28 cellular contexts compared by ENCODE assay signal in genomic region chr1:177208920-177209319, GRCh38. TPM values are rescaled to one million over a fixed set of nuclear protein-coding genes. Genes with fewer than 3 reads are reported as not detected.
DNase-seq lines count a peak whose midpoint lies in the region; ATAC-seq and TF ChIP-seq lines count a peak whose summit lies in the region.
"Had no signal": no experiment of that assay in that cellular context is flagged by ENCODE, and none has a peak within 500 bp of the region (broad histone marks: within the 10 kb centered on the region; RNA-seq: fewer than 3 reads in every experiment).

No MANE protein-coding gene starts in this region.

- H3K4me2 ChIP-seq in fibroblast of lung (ENCODE audit: extremely low read depth, insufficient read depth, low read length) = no peak overlapping the region
- H3K4me2 ChIP-seq: neural progenitor cell had no signal

- H3K79me2 ChIP-seq in fibroblast of lung (ENCODE audit: control insufficient read depth, insufficient read depth, low read length) = no peaks in the 10 kb centered on the region

- H3K9me3 Mint-ChIP-seq in T-helper 2 cell treated with Interferon-gamma antibody and Interleukin-4, amounts not matched to agents 5 μg/mL and 100 μg/mL, for 36 hours = peaks cover 3% of the 10 kb centered on the region
- H3K9me3 Mint-ChIP-seq: activated CD4-positive, alpha-beta memory T cell treated with anti-CD3 and anti-CD28 coated beads, Interleukin-2, amount 10 ng/mL, durations not matched to agents 7 days and 5 days; neural progenitor cell; stimulated activated naive B cell treated with anti-CD40 and anti-IgM and Interleukin-4, amounts not matched to agents 10 μg/mL and 1 μg/mL and 100 μg/mL, for 72 hours had no signal

- no peaks in the 10 kb centered on the region for H3K9me3 ChIP-seq in fibroblast of lung (ENCODE audit: control insufficient read depth, insufficient read depth, low read depth, low read length)
- H3K9me3 ChIP-seq in spleen = no peaks in the 10 kb centered on the region
- H3K9me3 ChIP-seq: right lobe of liver, SJSA1, suprapubic skin had no signal

- no peak overlapping the region for H3K4me3 Mint-ChIP-seq in T-helper 2 cell treated with Interferon-gamma antibody and Interleukin-4, amounts not matched to agents 5 μg/mL and 100 μg/mL, for 36 hours
- H3K4me3 Mint-ChIP-seq: activated CD4-positive, alpha-beta memory T cell treated with anti-CD3 and anti-CD28 coated beads, Interleukin-2, amount 10 ng/mL, durations not matched to agents 7 days and 5 days; activated T-helper 17 cell treated with anti-CD3 and anti-CD28 coated beads, Interleukin-2, amount 50 U/mL, for 72 hours; CD4-positive, alpha-beta T cell; neural progenitor cell; stimulated activated naive B cell treated with anti-CD40 and anti-IgM and Interleukin-4, amounts not matched to agents 10 μg/mL and 1 μg/mL and 100 μg/mL, for 72 hours; T-helper 17 cell had no signal

- POLR2A ChIA-PET in RWPE1 (lab: Yijun Ruan, JAX; ENCODE audit: low non-redundant PET) = no interaction called here

- no peak overlapping the region for H3K9ac ChIP-seq in fibroblast of lung (ENCODE audit: insufficient read depth, low read length)
- H3K9ac ChIP-seq: neural progenitor cell had no signal

- peaks cover 14% of the 10 kb centered on the region for H3K4me1 ChIP-seq in fibroblast of lung (ENCODE audit: control insufficient read depth, extremely low read depth, insufficient read depth, low read length)
- peaks cover 0 to 19% (median 1%) of the 10 kb centered on the region in 6 donors for H3K4me1 ChIP-seq in spleen
- H3K4me1 ChIP-seq: SJSA1, suprapubic skin had no signal

- DNase-seq in DMS53 (lab: John Stamatoyannopoulos, UW) (peak; percentile 56), DMS53 treated with DMSO at 0.1 percent for 48 hours (lab: John Stamatoyannopoulos, UW; ENCODE audit: unreplicated experiment) (no peak), RWPE1 (ENCODE audit: low spot score) (no peak), fibroblast of lung (ENCODE audit: low read depth in 2 of 2) (no peak), spleen (no peak), dermis blood vessel endothelial cell (no peak)
- no peak for DNase-seq in T-helper 2 cell treated with Interferon-gamma antibody and Interleukin-4, amounts not matched to agents 5 μg/mL and 100 μg/mL, for 36 hours (ENCODE audit: low spot score)
- DNase-seq: activated CD4-positive, alpha-beta memory T cell treated with anti-CD3 and anti-CD28 coated beads, Interleukin-2, amount 10 ng/mL, durations not matched to agents 7 days and 5 days; activated CD4-positive, alpha-beta T cell treated with anti-CD3 and anti-CD28 coated beads for 1 hour; activated CD8-positive, alpha-beta memory T cell treated with anti-CD3 and anti-CD28 coated beads, Interleukin-2, amount 50 U/mL, for 48 hours; activated naive CD4-positive, alpha-beta T cell treated with anti-CD3 and anti-CD28 coated beads, Interleukin-2, amount 50 U/mL, for 16 hours; AML-193; CD4-positive, alpha-beta T cell; Karpas-422; MV-4-11; stimulated activated CD4-positive, alpha-beta T cell treated with anti-CD3 and anti-CD28 coated beads, Interleukin-4, amount 100 ng/mL, for 4 hours; stimulated activated naive B cell treated with anti-CD40 and anti-IgM and Interleukin-4, amounts not matched to agents 10 μg/mL and 1 μg/mL and 100 μg/mL, for 72 hours; T-helper 17 cell had no signal

- H3K27me3 ChIP-seq in fibroblast of lung (ENCODE audit: control insufficient read depth, insufficient read depth, low read length) = no peaks in the 10 kb centered on the region
- H3K27me3 ChIP-seq in spleen (replicated peaks in 1 of 7) = no peaks in the 10 kb centered on the region
- H3K27me3 ChIP-seq: right lobe of liver, SJSA1, suprapubic skin had no signal

- H3K27me3 Mint-ChIP-seq in T-helper 2 cell treated with Interferon-gamma antibody and Interleukin-4, amounts not matched to agents 5 μg/mL and 100 μg/mL, for 36 hours (ENCODE audit: low read depth) = no peaks in the 10 kb centered on the region
- H3K27me3 Mint-ChIP-seq: activated CD4-positive, alpha-beta memory T cell treated with anti-CD3 and anti-CD28 coated beads, Interleukin-2, amount 10 ng/mL, durations not matched to agents 7 days and 5 days; activated T-helper 17 cell treated with anti-CD3 and anti-CD28 coated beads, Interleukin-2, amount 50 U/mL, for 72 hours; CD4-positive, alpha-beta T cell; stimulated activated naive B cell treated with anti-CD40 and anti-IgM and Interleukin-4, amounts not matched to agents 10 μg/mL and 1 μg/mL and 100 μg/mL, for 72 hours; T-helper 17 cell had no signal

- H2AFZ ChIP-seq in fibroblast of lung (ENCODE audit: low read length) = no peak overlapping the region
- H2AFZ ChIP-seq: neural progenitor cell had no signal

- CTCF ChIA-PET in RWPE1 (lab: Yijun Ruan, JAX) = interaction anchor here (0.6 kb wide), 1 partner anchor 208 kb away, joined by 3 read pairs; no protein-coding TSS in a partner anchor

- TF ChIP-seq CTCF in RWPE1 (conservative IDR thresholded peaks at IDR 0.05; ENCODE audit: low read depth) (no peak), fibroblast of lung (conservative IDR thresholded peaks at IDR 0.05 in 1 of 2, IDR thresholded peaks at IDR 0.05 in 1 of 2; ENCODE audit: low read depth in 1 of 2, low read length in 2 of 2) (no peak), spleen (IDR thresholded peaks at IDR 0.05 in 8 of 11, conservative IDR thresholded peaks at IDR 0.05 in 3 of 11) (no peak)

- no peaks in the 10 kb centered on the region for H3K36me3 Mint-ChIP-seq in T-helper 2 cell treated with Interferon-gamma antibody and Interleukin-4, amounts not matched to agents 5 μg/mL and 100 μg/mL, for 36 hours (ENCODE audit: low read depth)
- H3K36me3 Mint-ChIP-seq: neural progenitor cell; stimulated activated naive B cell treated with anti-CD40 and anti-IgM and Interleukin-4, amounts not matched to agents 10 μg/mL and 1 μg/mL and 100 μg/mL, for 72 hours had no signal

- WGBS in spleen, 5 donors = 62 to 84% (median 80%) methylated on average over 4 of the region's 4 CpGs

- H3K27ac ChIP-seq in RWPE1 = peak overlapping the region; percentile 56
- peak overlapping the region; percentile 26 for H3K27ac ChIP-seq in fibroblast of lung (ENCODE audit: insufficient read depth, low read length)
- H3K27ac ChIP-seq in spleen = peak overlapping the region in 5 of 8 donors; percentile 1 to 49 (median 44)
- H3K27ac ChIP-seq: 22Rv1, HL-60, neural progenitor cell, SJSA1, suprapubic skin had no signal

- H3K36me3 ChIP-seq in fibroblast of lung (ENCODE audit: control insufficient read depth, insufficient read depth, low read length) (no peaks in the 10 kb centered on the region), spleen (no peaks in the 10 kb centered on the region)
- H3K36me3 ChIP-seq: neural progenitor cell, right lobe of liver, SJSA1, suprapubic skin had no signal

- intact Hi-C loops in spleen (cut with DNase I; ENCODE audit: low total_unique reads) = no loop called here

- H3K27ac Mint-ChIP-seq in T-helper 2 cell treated with Interferon-gamma antibody and Interleukin-4, amounts not matched to agents 5 μg/mL and 100 μg/mL, for 36 hours = no peak overlapping the region
- H3K27ac Mint-ChIP-seq: activated CD4-positive, alpha-beta memory T cell treated with anti-CD3 and anti-CD28 coated beads, Interleukin-2, amount 10 ng/mL, durations not matched to agents 7 days and 5 days; activated T-helper 17 cell treated with anti-CD3 and anti-CD28 coated beads, Interleukin-2, amount 50 U/mL, for 72 hours; CD4-positive, alpha-beta T cell; neural progenitor cell; stimulated activated naive B cell treated with anti-CD40 and anti-IgM and Interleukin-4, amounts not matched to agents 10 μg/mL and 1 μg/mL and 100 μg/mL, for 72 hours; T-helper 17 cell had no signal

- no peak for ATAC-seq in GM18517 (IDR thresholded peaks at IDR 0.05; ENCODE audit: unreplicated experiment)
- ATAC-seq: activated T-helper 17 cell treated with anti-CD3 and anti-CD28 coated beads, Interleukin-2, amount 50 U/mL, for 72 hours; stimulated activated naive B cell treated with anti-CD40 and anti-IgM and Interleukin-4, amounts not matched to agents 10 μg/mL and 1 μg/mL and 100 μg/mL, for 72 hours; T-helper 17 cell had no signal

- no peak for TF ChIP-seq POLR2A in spleen (IDR thresholded peaks at IDR 0.05)

- H4K20me1 ChIP-seq in fibroblast of lung (ENCODE audit: control insufficient read depth, extremely low read depth, insufficient read depth, low read length) = no peaks in the 10 kb centered on the region

- no peak overlapping the region for H3K4me3 ChIP-seq in fibroblast of lung (replicated peaks in 1 of 4; ENCODE audit: control extremely low read depth in 1 of 4, insufficient read depth in 1 of 4, low read depth in 3 of 4, low read length in 4 of 4)
- H3K4me3 ChIP-seq in spleen = no peak overlapping the region
- H3K4me3 ChIP-seq: neural progenitor cell, SJSA1, suprapubic skin had no signal

- no peaks in the 10 kb centered on the region for H3K4me1 Mint-ChIP-seq in T-helper 2 cell treated with Interferon-gamma antibody and Interleukin-4, amounts not matched to agents 5 μg/mL and 100 μg/mL, for 36 hours (ENCODE audit: low read depth)
- H3K4me1 Mint-ChIP-seq: activated CD4-positive, alpha-beta memory T cell treated with anti-CD3 and anti-CD28 coated beads, Interleukin-2, amount 10 ng/mL, durations not matched to agents 7 days and 5 days; activated T-helper 17 cell treated with anti-CD3 and anti-CD28 coated beads, Interleukin-2, amount 50 U/mL, for 72 hours; stimulated activated naive B cell treated with anti-CD40 and anti-IgM and Interleukin-4, amounts not matched to agents 10 μg/mL and 1 μg/mL and 100 μg/mL, for 72 hours; T-helper 17 cell had no signal

RNA-seq across cellular contexts. Expression of gene BRINP2, which starts 38.2 kb away (rescaled TPM):
- total RNA-seq in fibroblast of lung (under 0.01 and 0.26 TPM in 2 replicates), spleen (1 to 10 TPM in 3 of 7 donors, under 1 TPM in 4; 0.33 to 1.5 (median 0.95) TPM), dermis blood vessel endothelial cell (not detected in 2 replicates)
- polyA plus RNA-seq in fibroblast of lung (0.02 and 0.21 TPM in 2 replicates), spleen (1 to 10 TPM in 1 of 3 donors, under 1 TPM in 2; 0.39 to 1.5 (median 0.54) TPM)
- 0.05 and 0.51 TPM in 2 replicates for polyA plus RNA-seq in fibroblast of lung (2012)
- not detected in 2 replicates for polyA minus RNA-seq in fibroblast of lung (ENCODE audit: low replicate concordance)
- total RNA-seq: activated CD4-positive, alpha-beta memory T cell treated with anti-CD3 and anti-CD28 coated beads, Interleukin-2, amount 10 ng/mL, durations not matched to agents 7 days and 5 days; activated T-helper 17 cell treated with anti-CD3 and anti-CD28 coated beads, Interleukin-2, amount 50 U/mL, for 72 hours; CD4-positive, alpha-beta T cell; kidney; SJSA1; T-helper 17 cell; ureter had no signal

RNA-seq across cellular contexts. Expression of gene ASTN1, which starts 44.4 kb away (rescaled TPM):
- under 0.01 and 0.17 TPM in 2 replicates for total RNA-seq in fibroblast of lung
- 0.06 and 0.15 TPM in 2 replicates for polyA plus RNA-seq in fibroblast of lung
- 0.03 and 0.22 TPM in 2 replicates for polyA plus RNA-seq in fibroblast of lung (2012)
- polyA minus RNA-seq in fibroblast of lung (ENCODE audit: low replicate concordance) = 0.51 and 0.56 TPM in 2 replicates
- 1 to 10 TPM; 2.6 to 7.5 (median 5.6) TPM for total RNA-seq in spleen
- under 1 TPM; 0.56 to 0.64 (median 0.61) TPM for polyA plus RNA-seq in spleen
- not detected in 2 replicates for total RNA-seq in dermis blood vessel endothelial cell
- total RNA-seq: activated CD4-positive, alpha-beta memory T cell treated with anti-CD3 and anti-CD28 coated beads, Interleukin-2, amount 10 ng/mL, durations not matched to agents 7 days and 5 days; activated T-helper 17 cell treated with anti-CD3 and anti-CD28 coated beads, Interleukin-2, amount 50 U/mL, for 72 hours; CD4-positive, alpha-beta T cell; T-helper 17 cell had no signal
